23 cellular contexts compared by ENCODE assay signal in genomic region chr1:213273546-213273945, GRCh38.
"Had no signal": no experiment of that assay in that cellular context is flagged by ENCODE, and none has a peak within 500 bp of the region (broad histone marks: within the 10 kb centered on the region; RNA-seq: fewer than 3 reads in every experiment).

No MANE protein-coding gene starts in this region.

- DNase-seq: activated B cell treated with CpG ODN at 0.5 μM for 24 hours; activated CD4-positive, alpha-beta T cell treated with anti-CD3 and anti-CD28 coated beads for 4 hours; activated CD4-positive, alpha-beta T cell treated with anti-CD3 and anti-CD28 coated beads, Interleukin-2, amount 50 U/mL, for 48 hours; activated CD8-positive, alpha-beta memory T cell treated with anti-CD3 and anti-CD28 coated beads, Interleukin-2, amount 50 U/mL, for 48 hours; activated effector memory CD4-positive, alpha-beta T cell treated with Interleukin-2 at 50 U/mL for 16 hours; activated naive CD4-positive, alpha-beta T cell treated with anti-CD3 and anti-CD28 coated beads for 36 hours; activated naive CD8-positive, alpha-beta T cell treated with anti-CD3 and anti-CD28 coated beads, Interleukin-2, amount 10 ng/mL, durations not matched to agents 7 days and 5 days; activated T-cell treated with anti-CD3 and anti-CD28 coated beads, Interleukin-2, amount 50 U/mL, for 48 hours; amniotic stem cell; colonic mucosa; heart left ventricle; islet precursor cell; left cardiac atrium; ovary; stimulated activated CD4-positive, alpha-beta T cell treated with anti-CD3 and anti-CD28 coated beads, Interleukin-4, amount 100 ng/mL, for 4 hours; stimulated activated naive CD8-positive, alpha-beta T cell treated with anti-CD3 and anti-CD28 coated beads, Interleukin-15, Interleukin-2, amounts not matched to agents 100 U/mL and 50 U/mL, for 24 hours; T1000; upper lobe of right lung had no signal

- H3K36me3 ChIP-seq: colonic mucosa, ovary, prostate gland, upper lobe of right lung had no signal

- H3K27ac ChIP-seq: colonic mucosa, epithelial cell of prostate, heart left ventricle, ovary, prostate gland, upper lobe of right lung had no signal

- H3K4me3 ChIP-seq: colonic mucosa, heart left ventricle, ovary, prostate gland, upper lobe of right lung had no signal

- H3K27ac Mint-ChIP-seq: activated B cell treated with CpG ODN at 0.5 μM for 24 hours; activated naive CD4-positive, alpha-beta T cell treated with anti-CD3 and anti-CD28 coated beads for 36 hours; activated naive CD8-positive, alpha-beta T cell treated with anti-CD3 and anti-CD28 coated beads, Interleukin-2, amount 10 ng/mL, durations not matched to agents 7 days and 5 days; natural killer cell treated with Interleukin-12 subunit alpha and Interleukin-12 subunit beta and Interleukin-15 and Interleukin-18, amount 100 ng/mL, for 72 hours; T-helper 1 cell treated with Interleukin-12 subunit alpha and Interleukin-12 subunit beta and Interleukin-4 antibody, amounts not matched to agents 30 μg/mL and 1 μg/mL, for 36 hours had no signal

- FAIRE-seq: bronchial epithelial cell had no signal

- H3K27me3 ChIP-seq: colonic mucosa, heart left ventricle, ovary, upper lobe of right lung had no signal

- H3K27me3 Mint-ChIP-seq: activated B cell treated with CpG ODN at 0.5 μM for 24 hours; activated naive CD8-positive, alpha-beta T cell treated with anti-CD3 and anti-CD28 coated beads, Interleukin-2, amount 10 ng/mL, durations not matched to agents 7 days and 5 days; natural killer cell treated with Interleukin-12 subunit alpha and Interleukin-12 subunit beta and Interleukin-15 and Interleukin-18, amount 100 ng/mL, for 72 hours had no signal

- ATAC-seq: heart left ventricle; natural killer cell treated with Interleukin-12 subunit alpha and Interleukin-12 subunit beta and Interleukin-15 and Interleukin-18, amount 100 ng/mL, for 72 hours; stimulated activated naive CD8-positive, alpha-beta T cell treated with anti-CD3 and anti-CD28 coated beads, Interleukin-15, Interleukin-2, amounts not matched to agents 100 U/mL and 50 U/mL, for 24 hours; upper lobe of right lung had no signal

- H3K4me1 ChIP-seq: colonic mucosa, heart left ventricle, prostate gland, upper lobe of right lung had no signal

- H3K9me3 Mint-ChIP-seq: activated B cell treated with CpG ODN at 0.5 μM for 24 hours; activated naive CD4-positive, alpha-beta T cell treated with anti-CD3 and anti-CD28 coated beads for 36 hours; activated naive CD8-positive, alpha-beta T cell treated with anti-CD3 and anti-CD28 coated beads, Interleukin-2, amount 10 ng/mL, durations not matched to agents 7 days and 5 days; natural killer cell treated with Interleukin-12 subunit alpha and Interleukin-12 subunit beta and Interleukin-15 and Interleukin-18, amount 100 ng/mL, for 72 hours; T-helper 1 cell treated with Interleukin-12 subunit alpha and Interleukin-12 subunit beta and Interleukin-4 antibody, amounts not matched to agents 30 μg/mL and 1 μg/mL, for 36 hours had no signal

- H3K4me3 Mint-ChIP-seq: activated B cell treated with CpG ODN at 0.5 μM for 24 hours; activated naive CD4-positive, alpha-beta T cell treated with anti-CD3 and anti-CD28 coated beads for 36 hours; activated naive CD8-positive, alpha-beta T cell treated with anti-CD3 and anti-CD28 coated beads, Interleukin-2, amount 10 ng/mL, durations not matched to agents 7 days and 5 days; natural killer cell treated with Interleukin-12 subunit alpha and Interleukin-12 subunit beta and Interleukin-15 and Interleukin-18, amount 100 ng/mL, for 72 hours; T-helper 1 cell treated with Interleukin-12 subunit alpha and Interleukin-12 subunit beta and Interleukin-4 antibody, amounts not matched to agents 30 μg/mL and 1 μg/mL, for 36 hours had no signal

- H3K9me3 ChIP-seq: colonic mucosa, heart left ventricle, ovary, prostate gland, upper lobe of right lung had no signal
